ENCODE assay signal across 8 cellular contexts in genomic region chrX:20140410-20140809, GRCh38. TPM values are rescaled to one million over a fixed set of nuclear protein-coding genes. Genes with fewer than 3 reads are reported as not detected.
A peak's percentile ranks its signal among the peaks of the same experiment; 100 is the strongest.
DNase-seq lines count a peak whose midpoint lies in the region; ATAC-seq and TF ChIP-seq lines count a peak whose summit lies in the region.

No MANE protein-coding gene starts in this region.

- H3K4me3 ChIP-seq in WERI-Rb-1 (ENCODE audit: low read depth, low read length) (peak overlapping the region; percentile 99), iPS-18c (ENCODE audit: insufficient read depth, low read depth, low read length) (peak overlapping the region; percentile 66), testis (peak overlapping the region; percentile 69 to 81)

- H3K4me3 Mint-ChIP-seq in activated CD4-positive, alpha-beta T cell treated with anti-CD3 and anti-CD28 coated beads for 36 hours: peak overlapping the region; percentile 79

- WGBS in testis, 2 donors: 9 to 10% methylated on average over 3 of the region's 3 CpGs

- CTCF ChIA-PET in activated CD4-positive, alpha-beta T cell treated with anti-CD3 and anti-CD28 coated beads for 36 hours (lab: Charles Lee): no interaction called here

- TF ChIP-seq CTCF in WERI-Rb-1 (IDR thresholded peaks at IDR 0.05; ENCODE audit: low read depth, low read length) (no peak), testis (IDR thresholded peaks at IDR 0.05) (no peak)

- no peak for ATAC-seq in activated CD4-positive, alpha-beta T cell treated with anti-CD3 and anti-CD28 coated beads for 36 hours
- ATAC-seq in GM21447 (IDR thresholded peaks at IDR 0.05; ENCODE audit: unreplicated experiment): no peak

- H3K27me3 ChIP-seq in WERI-Rb-1 (ENCODE audit: insufficient read depth, low read depth, severe bottlenecking) (no peaks in the 10 kb centered on the region), testis (no peaks in the 10 kb centered on the region)

- H3K9me3 ChIP-seq in WERI-Rb-1 (ENCODE audit: severe bottlenecking) (peaks cover 4% of the 10 kb centered on the region), iPS-18c (ENCODE audit: control insufficient read depth, insufficient read depth, low read length) (peaks cover 2% of the 10 kb centered on the region), testis (no peaks in the 10 kb centered on the region)

- H3K4me1 Mint-ChIP-seq in activated CD4-positive, alpha-beta T cell treated with anti-CD3 and anti-CD28 coated beads for 36 hours: peaks cover 50% of the 10 kb centered on the region

- TF ChIP-seq POLR2A in testis (IDR thresholded peaks at IDR 0.05): no peak

- H3K36me3 Mint-ChIP-seq in activated CD4-positive, alpha-beta T cell treated with anti-CD3 and anti-CD28 coated beads for 36 hours (ENCODE audit: low read depth): peaks cover 32% of the 10 kb centered on the region

- POLR2A ChIA-PET in activated CD4-positive, alpha-beta T cell treated with anti-CD3 and anti-CD28 coated beads for 36 hours (lab: Charles Lee): no interaction called here

- H3K36me3 ChIP-seq in WERI-Rb-1: peaks cover 53% of the 10 kb centered on the region
- no peaks in the 10 kb centered on the region for H3K36me3 ChIP-seq in testis (ENCODE audit: low read depth, missing control alignments)

- no peaks in the 10 kb centered on the region for H3K27me3 Mint-ChIP-seq in activated CD4-positive, alpha-beta T cell treated with anti-CD3 and anti-CD28 coated beads for 36 hours

- DNase-seq in activated CD4-positive, alpha-beta T cell treated with anti-CD3 and anti-CD28 coated beads for 36 hours: no peak
- no peak for DNase-seq in activated CD4-positive, alpha-beta T cell treated with anti-CD3 and anti-CD28 coated beads, Interleukin-2, amount 50 U/mL, for 4 hours
- DNase-seq in WERI-Rb-1 (no peak), testis (no peak), EL (no peak)
- DNase-seq in stimulated activated naive CD4-positive, alpha-beta T cell treated with Interleukin-2 at 50 U/mL for 16 hours (lab: John Stamatoyannopoulos, UW): no peak

- H3K9me3 Mint-ChIP-seq in activated CD4-positive, alpha-beta T cell treated with anti-CD3 and anti-CD28 coated beads for 36 hours (ENCODE audit: low read depth): no peaks in the 10 kb centered on the region

- H3K4me1 ChIP-seq in testis: no peaks in the 10 kb centered on the region

- peak overlapping the region; percentile 84 for H3K27ac Mint-ChIP-seq in activated CD4-positive, alpha-beta T cell treated with anti-CD3 and anti-CD28 coated beads for 36 hours

- intact Hi-C loops in activated CD4-positive, alpha-beta T cell treated with anti-CD3 and anti-CD28 coated beads for 36 hours (cut with DNase I, micrococcal nuclease): loop anchor here (2.0 to 5.0 kb wide), 4 partner anchors 72 to 302 kb away; partner anchors contain the start of genes BCLAF3 (in 1 of the 2) and RPS6KA3 (in 1 of the 2)
- intact Hi-C loops in testis (cut with DNase I; ENCODE audit: low total_unique reads): loop anchor here (5.0 kb wide), 1 partner anchor 127 kb away; the partner anchor contains the start of gene RPS6KA3

- H3K27ac ChIP-seq in WERI-Rb-1: no peak overlapping the region
- peak overlapping the region in 1 of 2 donors; percentile 88 for H3K27ac ChIP-seq in testis

RNA-seq across cellular contexts. Expression of gene EIF1AX, which starts 1.2 kb away (rescaled TPM):
- total RNA-seq in activated CD4-positive, alpha-beta T cell treated with anti-CD3 and anti-CD28 coated beads for 36 hours: 100 to 1,000 TPM in 1 of 2 experiments, 10 to 100 TPM in 1; 81.7 to 140 TPM
- total RNA-seq in testis: 10 to 100 TPM; 26.9 to 27.6 TPM
- 53.1 TPM for polyA plus RNA-seq in testis (ENCODE audit: insufficient read depth, low read depth, low replicate concordance)

RNA-seq across cellular contexts. Expression of gene MAP7D2, which starts 23.7 kb away (rescaled TPM):
- total RNA-seq in activated CD4-positive, alpha-beta T cell treated with anti-CD3 and anti-CD28 coated beads for 36 hours: under 1 TPM; 0.44 to 0.59 TPM
- 10 to 100 TPM; 19.5 to 36.6 TPM for total RNA-seq in testis
- polyA plus RNA-seq in testis (ENCODE audit: insufficient read depth, low read depth, low replicate concordance): 37.9 TPM

Comparison
In these comparisons a context has a peak if more than half of its experiments do, and no peak if none do; other contexts are left out.
1. RNA of gene MAP7D2, which starts 23.7 kb away (total RNA-seq): 19.5 to 36.6 TPM in testis; 0.44 to 0.59 TPM in activated CD4-positive, alpha-beta T cell treated with anti-CD3 and anti-CD28 coated beads for 36 hours; every median in the first group is over 10 times any median in the second.
2. Peak in every context shown above with its lines, with median percentiles within 50 percentile points of each other: H3K4me3 ChIP-seq.